In the genomic region with DNA sequence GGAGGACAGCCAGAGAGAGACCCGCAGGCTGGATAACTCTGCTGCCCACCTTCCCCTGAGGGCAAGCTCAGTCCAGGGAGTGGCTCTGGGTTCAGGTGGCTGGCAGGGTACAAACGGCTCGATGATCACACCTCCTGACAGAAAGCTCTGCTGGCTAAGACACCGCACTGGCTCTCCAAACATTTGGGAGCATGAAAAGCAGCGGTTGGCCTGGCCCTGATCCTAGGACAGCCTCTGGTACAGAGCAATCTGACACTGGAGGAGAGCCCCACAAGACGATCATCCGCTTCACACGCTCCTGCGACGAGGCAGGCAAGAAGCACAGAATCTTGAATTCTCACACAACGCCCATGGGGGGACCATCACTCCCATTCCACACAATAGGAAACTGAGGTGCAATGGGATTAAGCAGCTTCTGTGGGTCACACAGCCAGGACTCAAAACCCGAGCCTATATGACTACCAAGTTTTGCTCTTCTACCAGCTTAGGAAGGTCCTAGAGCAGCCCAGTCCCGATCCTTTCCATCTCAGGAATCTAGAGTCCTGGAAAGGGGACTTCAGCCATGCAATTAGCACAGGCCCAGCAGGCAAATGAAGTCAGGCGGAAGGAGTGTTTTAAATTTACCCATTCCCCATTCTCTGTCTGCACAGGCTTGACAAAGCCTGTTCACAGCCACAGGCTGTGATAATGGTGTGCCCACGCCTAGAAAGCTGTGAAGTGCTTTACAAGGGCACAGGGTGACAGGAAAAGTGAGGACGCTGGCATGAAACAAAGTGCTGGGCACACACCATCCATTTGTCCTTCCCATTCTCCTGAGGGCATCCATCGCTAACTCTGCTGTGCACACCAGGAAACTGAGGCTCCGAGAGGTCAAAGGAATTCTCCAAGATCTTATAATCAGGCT, we compare ENCODE assay signal across 2 cellular contexts.
TF ChIP-seq lines count a peak whose summit lies in the region.

No MANE protein-coding gene starts in this region.

TF ChIP-seq in IMR-90, 13 proteins besides CTCF, POLR2A, EP300 and RAD21:
- TF ChIP-seq MXI1 (IDR thresholded peaks at IDR 0.05; ENCODE audit: borderline replicate concordance, low read depth, low read length) (no peak), NFE2L2 (IDR thresholded peaks at IDR 0.05; ENCODE audit: low read depth, low read length) (no peak), CEBPB (IDR thresholded peaks at IDR 0.05; ENCODE audit: low read depth, low read length) (no peak), RCOR1 (IDR thresholded peaks at IDR 0.05; ENCODE audit: insufficient replicate concordance, low read length) (no peak), RFX5 (IDR thresholded peaks at IDR 0.05; ENCODE audit: low read depth, low read length) (no peak), CHD1 (IDR thresholded peaks at IDR 0.05; ENCODE audit: low read depth, low read length) (no peak), SMC3 (IDR thresholded peaks at IDR 0.05; ENCODE audit: low read depth, low read length) (no peak), FOS (IDR thresholded peaks at IDR 0.05; ENCODE audit: low read depth, low read length) (no peak), BHLHE40 (IDR thresholded peaks at IDR 0.05; ENCODE audit: low read depth, low read length) (no peak), MAZ (IDR thresholded peaks at IDR 0.05; ENCODE audit: borderline replicate concordance, low read depth, low read length) (no peak), MAFK (IDR thresholded peaks at IDR 0.05; ENCODE audit: low read depth, low read length) (no peak)
- TF ChIP-seq, protein P1, sequence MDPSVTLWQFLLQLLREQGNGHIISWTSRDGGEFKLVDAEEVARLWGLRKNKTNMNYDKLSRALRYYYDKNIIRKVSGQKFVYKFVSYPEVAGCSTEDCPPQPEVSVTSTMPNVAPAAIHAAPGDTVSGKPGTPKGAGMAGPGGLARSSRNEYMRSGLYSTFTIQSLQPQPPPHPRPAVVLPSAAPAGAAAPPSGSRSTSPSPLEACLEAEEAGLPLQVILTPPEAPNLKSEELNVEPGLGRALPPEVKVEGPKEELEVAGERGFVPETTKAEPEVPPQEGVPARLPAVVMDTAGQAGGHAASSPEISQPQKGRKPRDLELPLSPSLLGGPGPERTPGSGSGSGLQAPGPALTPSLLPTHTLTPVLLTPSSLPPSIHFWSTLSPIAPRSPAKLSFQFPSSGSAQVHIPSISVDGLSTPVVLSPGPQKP (IDR thresholded peaks at IDR 0.05; ENCODE audit: borderline replicate concordance, low read depth, low read length): no peak
- TF ChIP-seq, protein P2, sequence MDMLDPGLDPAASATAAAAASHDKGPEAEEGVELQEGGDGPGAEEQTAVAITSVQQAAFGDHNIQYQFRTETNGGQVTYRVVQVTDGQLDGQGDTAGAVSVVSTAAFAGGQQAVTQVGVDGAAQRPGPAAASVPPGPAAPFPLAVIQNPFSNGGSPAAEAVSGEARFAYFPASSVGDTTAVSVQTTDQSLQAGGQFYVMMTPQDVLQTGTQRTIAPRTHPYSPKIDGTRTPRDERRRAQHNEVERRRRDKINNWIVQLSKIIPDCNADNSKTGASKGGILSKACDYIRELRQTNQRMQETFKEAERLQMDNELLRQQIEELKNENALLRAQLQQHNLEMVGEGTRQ (IDR thresholded peaks at IDR 0.05; ENCODE audit: low read depth, low read length): no peak

TF ChIP-seq in HepG2, 621 proteins besides CTCF, POLR2A, EP300 and RAD21 (continued from another document):
- TF ChIP-seq, protein P3, sequence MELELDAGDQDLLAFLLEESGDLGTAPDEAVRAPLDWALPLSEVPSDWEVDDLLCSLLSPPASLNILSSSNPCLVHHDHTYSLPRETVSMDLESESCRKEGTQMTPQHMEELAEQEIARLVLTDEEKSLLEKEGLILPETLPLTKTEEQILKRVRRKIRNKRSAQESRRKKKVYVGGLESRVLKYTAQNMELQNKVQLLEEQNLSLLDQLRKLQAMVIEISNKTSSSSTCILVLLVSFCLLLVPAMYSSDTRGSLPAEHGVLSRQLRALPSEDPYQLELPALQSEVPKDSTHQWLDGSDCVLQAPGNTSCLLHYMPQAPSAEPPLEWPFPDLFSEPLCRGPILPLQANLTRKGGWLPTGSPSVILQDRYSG (CRISPR knock-in tag; IDR thresholded peaks at IDR 0.05): no peak
- no peak for TF ChIP-seq NRL (CRISPR knock-in tag; IDR thresholded peaks at IDR 0.05; ENCODE audit: borderline replicate concordance)
- TF ChIP-seq ZNF616 (CRISPR knock-in tag; IDR thresholded peaks at IDR 0.05; ENCODE audit: low read depth): no peak
- TF ChIP-seq RBM39 (IDR thresholded peaks at IDR 0.05; ENCODE audit: low read depth, low read length, poor library complexity, severe bottlenecking): no peak
- TF ChIP-seq ZNF180 (CRISPR knock-in tag; IDR thresholded peaks at IDR 0.05; ENCODE audit: borderline replicate concordance, low read depth): no peak
- no peak for TF ChIP-seq SRSF1 (optimal IDR thresholded peaks at IDR 0.05; ENCODE audit: low read depth, low read length)
- TF ChIP-seq ZFP36 (IDR thresholded peaks at IDR 0.05; ENCODE audit: borderline replicate concordance, low read depth, low read length, partially characterized antibody): no peak
- TF ChIP-seq, protein P4, sequence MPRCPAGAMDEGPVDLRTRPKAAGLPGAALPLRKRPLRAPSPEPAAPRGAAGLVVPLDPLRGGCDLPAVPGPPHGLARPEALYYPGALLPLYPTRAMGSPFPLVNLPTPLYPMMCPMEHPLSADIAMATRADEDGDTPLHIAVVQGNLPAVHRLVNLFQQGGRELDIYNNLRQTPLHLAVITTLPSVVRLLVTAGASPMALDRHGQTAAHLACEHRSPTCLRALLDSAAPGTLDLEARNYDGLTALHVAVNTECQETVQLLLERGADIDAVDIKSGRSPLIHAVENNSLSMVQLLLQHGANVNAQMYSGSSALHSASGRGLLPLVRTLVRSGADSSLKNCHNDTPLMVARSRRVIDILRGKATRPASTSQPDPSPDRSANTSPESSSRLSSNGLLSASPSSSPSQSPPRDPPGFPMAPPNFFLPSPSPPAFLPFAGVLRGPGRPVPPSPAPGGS (CRISPR knock-in tag; IDR thresholded peaks at IDR 0.05): no peak
- TF ChIP-seq ARID2 (CRISPR knock-in tag; IDR thresholded peaks at IDR 0.05; ENCODE audit: borderline replicate concordance): no peak
- no peak for TF ChIP-seq HOXA9 (CRISPR knock-in tag; IDR thresholded peaks at IDR 0.05; ENCODE audit: borderline replicate concordance)
- TF ChIP-seq, protein P5, sequence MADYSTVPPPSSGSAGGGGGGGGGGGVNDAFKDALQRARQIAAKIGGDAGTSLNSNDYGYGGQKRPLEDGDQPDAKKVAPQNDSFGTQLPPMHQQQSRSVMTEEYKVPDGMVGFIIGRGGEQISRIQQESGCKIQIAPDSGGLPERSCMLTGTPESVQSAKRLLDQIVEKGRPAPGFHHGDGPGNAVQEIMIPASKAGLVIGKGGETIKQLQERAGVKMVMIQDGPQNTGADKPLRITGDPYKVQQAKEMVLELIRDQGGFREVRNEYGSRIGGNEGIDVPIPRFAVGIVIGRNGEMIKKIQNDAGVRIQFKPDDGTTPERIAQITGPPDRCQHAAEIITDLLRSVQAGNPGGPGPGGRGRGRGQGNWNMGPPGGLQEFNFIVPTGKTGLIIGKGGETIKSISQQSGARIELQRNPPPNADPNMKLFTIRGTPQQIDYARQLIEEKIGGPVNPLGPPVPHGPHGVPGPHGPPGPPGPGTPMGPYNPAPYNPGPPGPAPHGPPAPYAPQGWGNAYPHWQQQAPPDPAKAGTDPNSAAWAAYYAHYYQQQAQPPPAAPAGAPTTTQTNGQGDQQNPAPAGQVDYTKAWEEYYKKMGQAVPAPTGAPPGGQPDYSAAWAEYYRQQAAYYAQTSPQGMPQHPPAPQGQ (CRISPR knock-in tag; IDR thresholded peaks at IDR 0.05; ENCODE audit: borderline replicate concordance): no peak
- TF ChIP-seq ZMYM2 (CRISPR knock-in tag; IDR thresholded peaks at IDR 0.05): no peak
- no peak for TF ChIP-seq MAFF (IDR thresholded peaks at IDR 0.05; ENCODE audit: low read depth, low read length)
